ENCODE assay signal across 8 cellular contexts in genomic region chr5:132272341-132273210, GRCh38. TPM values are rescaled to one million over a fixed set of nuclear protein-coding genes. Genes with fewer than 3 reads are reported as not detected.
DNase-seq lines count a peak whose midpoint lies in the region; ATAC-seq lines count a peak whose summit lies in the region.

No MANE protein-coding gene starts in this region.

- DNase-seq in NCI-H2081 (lab: John Stamatoyannopoulos, UW) (peak; percentile 30 to 35), NCI-H2081 treated with DMSO at 0.1 percent for 48 hours (lab: John Stamatoyannopoulos, UW) (no peak), NCI-H446 treated with DMSO at 0.1 percent for 48 hours (lab: John Stamatoyannopoulos, UW) (peak; percentile 15)
- DNase-seq in activated CD4-positive, alpha-beta T cell treated with anti-CD3 and anti-CD28 coated beads, Interleukin-2, amount 10 ng/mL, durations not matched to agents 7 days and 5 days, result peak; percentile 65

- H3K4me1 ChIP-seq in duodenal mucosa (ENCODE audit: control insufficient read depth in 1 of 2, insufficient read depth in 2 of 2, low read length in 2 of 2) (peaks cover 29 to 35% of the 10 kb centered on the region in 2 donors), mucosa of rectum (ENCODE audit: control insufficient read depth in 2 of 2, insufficient read depth in 2 of 2, low read length in 2 of 2) (peaks cover 15 to 29% of the 10 kb centered on the region in 2 donors)

- no peak for ATAC-seq in stimulated activated memory B cell treated with anti-CD40 and anti-IgM and Interleukin-4, amounts not matched to agents 10 μg/mL and 1 μg/mL and 100 μg/mL, for 72 hours
- ATAC-seq in HG03097 (IDR thresholded peaks at IDR 0.05; ENCODE audit: low FRiP score, unreplicated experiment), result no peak

- H3K9ac ChIP-seq in duodenal mucosa (ENCODE audit: low read depth in 1 of 2, low read length in 2 of 2) (peak overlapping the region; percentile 34 to 57), mucosa of rectum (ENCODE audit: low read depth in 1 of 2, low read length in 2 of 2) (peak overlapping the region in 1 of 2 donors; percentile 48)

- H3K4me1 Mint-ChIP-seq in activated CD4-positive, alpha-beta T cell treated with anti-CD3 and anti-CD28 coated beads, Interleukin-2, amount 10 ng/mL, durations not matched to agents 7 days and 5 days, result peaks cover 15% of the 10 kb centered on the region
- peaks cover 23% of the 10 kb centered on the region for H3K4me1 Mint-ChIP-seq in stimulated activated memory B cell treated with anti-CD40 and anti-IgM and Interleukin-4, amounts not matched to agents 10 μg/mL and 1 μg/mL and 100 μg/mL, for 72 hours

- CTCF ChIA-PET in activated CD4-positive, alpha-beta T cell treated with anti-CD3 and anti-CD28 coated beads, Interleukin-2, amount 10 ng/mL, durations not matched to agents 7 days and 5 days (lab: Charles Lee), result interaction anchor here (0.8 to 1.9 kb wide), 10 partner anchors 9 to 86 kb away, joined by 3 to 10 read pairs (median 3); no protein-coding TSS in a partner anchor

- no peaks in the 10 kb centered on the region for H3K9me3 Mint-ChIP-seq in activated CD4-positive, alpha-beta T cell treated with anti-CD3 and anti-CD28 coated beads, Interleukin-2, amount 10 ng/mL, durations not matched to agents 7 days and 5 days
- H3K9me3 Mint-ChIP-seq in stimulated activated memory B cell treated with anti-CD40 and anti-IgM and Interleukin-4, amounts not matched to agents 10 μg/mL and 1 μg/mL and 100 μg/mL, for 72 hours, result no peaks in the 10 kb centered on the region

- no peak overlapping the region for H3K4me3 Mint-ChIP-seq in activated CD4-positive, alpha-beta T cell treated with anti-CD3 and anti-CD28 coated beads, Interleukin-2, amount 10 ng/mL, durations not matched to agents 7 days and 5 days
- H3K4me3 Mint-ChIP-seq in stimulated activated memory B cell treated with anti-CD40 and anti-IgM and Interleukin-4, amounts not matched to agents 10 μg/mL and 1 μg/mL and 100 μg/mL, for 72 hours, result peak overlapping the region; percentile 7

- H3K4me3 ChIP-seq in duodenal mucosa (ENCODE audit: low read depth in 1 of 2, low read length in 2 of 2), result peak overlapping the region; percentile 52 to 65
- peak overlapping the region; percentile 53 to 59 for H3K4me3 ChIP-seq in mucosa of rectum (ENCODE audit: low read length in 2 of 2)

- H3K27ac ChIP-seq in duodenal mucosa (ENCODE audit: low read depth, low read length) (no peak overlapping the region), mucosa of rectum (ENCODE audit: low read depth in 2 of 2, low read length in 2 of 2) (peak overlapping the region in 1 of 2 donors; percentile 19)

- H3K36me3 ChIP-seq in duodenal mucosa (ENCODE audit: control insufficient read depth in 1 of 2, insufficient read depth in 2 of 2, low read length in 2 of 2) (no peaks in the 10 kb centered on the region), mucosa of rectum (ENCODE audit: control insufficient read depth in 2 of 2, insufficient read depth in 2 of 2, low read length in 2 of 2) (no peaks in the 10 kb centered on the region)

- POLR2A ChIA-PET in activated CD4-positive, alpha-beta T cell treated with anti-CD3 and anti-CD28 coated beads, Interleukin-2, amount 10 ng/mL, durations not matched to agents 7 days and 5 days (lab: Charles Lee), result no interaction called here

- H3K9me3 ChIP-seq in duodenal mucosa (ENCODE audit: control insufficient read depth in 1 of 2, low read length in 2 of 2), result no peaks in the 10 kb centered on the region
- no peaks in the 10 kb centered on the region for H3K9me3 ChIP-seq in mucosa of rectum (ENCODE audit: control insufficient read depth in 2 of 2, low read length in 2 of 2)

- peaks cover 13% of the 10 kb centered on the region for H3K27me3 Mint-ChIP-seq in activated CD4-positive, alpha-beta T cell treated with anti-CD3 and anti-CD28 coated beads, Interleukin-2, amount 10 ng/mL, durations not matched to agents 7 days and 5 days
- H3K27me3 Mint-ChIP-seq in stimulated activated memory B cell treated with anti-CD40 and anti-IgM and Interleukin-4, amounts not matched to agents 10 μg/mL and 1 μg/mL and 100 μg/mL, for 72 hours, result peaks cover 40% of the 10 kb centered on the region

- H3K27me3 ChIP-seq in duodenal mucosa (ENCODE audit: control insufficient read depth in 1 of 2, insufficient read depth in 2 of 2, low read length in 2 of 2) (no peaks in the 10 kb centered on the region), mucosa of rectum (ENCODE audit: control insufficient read depth in 2 of 2, insufficient read depth in 2 of 2, low read length in 2 of 2) (no peaks in the 10 kb centered on the region)

- H3K36me3 Mint-ChIP-seq in activated CD4-positive, alpha-beta T cell treated with anti-CD3 and anti-CD28 coated beads, Interleukin-2, amount 10 ng/mL, durations not matched to agents 7 days and 5 days (ENCODE audit: low read depth), result no peaks in the 10 kb centered on the region
- H3K36me3 Mint-ChIP-seq in stimulated activated memory B cell treated with anti-CD40 and anti-IgM and Interleukin-4, amounts not matched to agents 10 μg/mL and 1 μg/mL and 100 μg/mL, for 72 hours, result no peaks in the 10 kb centered on the region

- no peak overlapping the region for H3K27ac Mint-ChIP-seq in activated CD4-positive, alpha-beta T cell treated with anti-CD3 and anti-CD28 coated beads, Interleukin-2, amount 10 ng/mL, durations not matched to agents 7 days and 5 days
- H3K27ac Mint-ChIP-seq in stimulated activated memory B cell treated with anti-CD40 and anti-IgM and Interleukin-4, amounts not matched to agents 10 μg/mL and 1 μg/mL and 100 μg/mL, for 72 hours, result no peak overlapping the region

RNA-seq across cellular contexts. Expression of gene PDLIM4, which starts 15.1 kb away (rescaled TPM):
- total RNA-seq in activated CD4-positive, alpha-beta T cell treated with anti-CD3 and anti-CD28 coated beads, Interleukin-2, amount 10 ng/mL, durations not matched to agents 7 days and 5 days, result not detected

RNA-seq across cellular contexts. Expression of gene SLC22A4, which starts 21.6 kb away (rescaled TPM):
- total RNA-seq in activated CD4-positive, alpha-beta T cell treated with anti-CD3 and anti-CD28 coated beads, Interleukin-2, amount 10 ng/mL, durations not matched to agents 7 days and 5 days, result not detected

RNA-seq across cellular contexts. Expression of gene P4HA2, which starts 44.9 kb away (rescaled TPM):
- 1 to 10 TPM; 2.3 to 2.5 TPM for total RNA-seq in activated CD4-positive, alpha-beta T cell treated with anti-CD3 and anti-CD28 coated beads, Interleukin-2, amount 10 ng/mL, durations not matched to agents 7 days and 5 days
